In the genomic region with DNA sequence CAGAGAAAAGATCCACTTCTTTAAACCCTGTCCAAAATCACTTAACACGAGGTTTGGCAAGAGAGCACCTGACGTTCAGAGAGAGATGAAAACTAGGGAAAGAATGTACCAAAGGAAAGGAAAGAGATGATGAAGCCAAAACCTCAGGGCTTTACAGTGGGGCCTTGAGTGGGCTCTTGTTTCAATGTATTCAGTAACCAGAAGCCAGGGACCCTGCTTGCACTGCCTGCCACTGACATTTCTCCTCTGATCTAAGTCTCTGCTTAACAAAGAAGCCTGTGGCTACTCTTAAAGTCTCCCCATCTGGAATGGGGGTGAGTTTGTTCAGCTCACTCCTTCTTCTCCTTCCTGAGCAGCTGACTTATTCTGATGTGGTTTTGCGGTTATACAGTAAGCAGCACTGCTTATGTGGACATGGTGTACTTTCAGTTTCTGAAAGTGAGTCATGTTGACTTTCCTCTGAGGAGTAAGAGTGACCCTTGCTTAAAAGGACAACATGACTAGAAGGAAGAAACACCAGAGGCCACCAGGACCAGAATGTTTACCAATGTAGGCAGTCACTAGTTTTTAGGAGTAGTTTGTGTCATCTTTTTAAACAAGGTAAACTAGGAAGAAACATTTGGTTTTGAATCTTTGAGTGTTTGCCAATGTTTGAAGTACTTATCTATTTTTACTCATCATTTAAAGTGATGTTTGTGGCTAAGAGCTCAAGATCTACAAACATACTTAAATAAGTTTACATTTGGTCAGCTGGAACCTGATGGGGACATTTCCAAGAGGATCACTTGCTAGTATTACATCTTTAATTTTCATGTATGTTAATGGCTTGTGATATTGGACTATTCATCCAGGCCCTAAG, we compare ENCODE assay signal across 1 cellular context.
TF ChIP-seq lines count a peak whose summit lies in the region.

No MANE protein-coding gene starts in this region.

TF ChIP-seq in K562, 482 proteins besides CTCF, POLR2A, EP300 and RAD21 (continued from another document and continues in another):
- TF ChIP-seq, protein P1, sequence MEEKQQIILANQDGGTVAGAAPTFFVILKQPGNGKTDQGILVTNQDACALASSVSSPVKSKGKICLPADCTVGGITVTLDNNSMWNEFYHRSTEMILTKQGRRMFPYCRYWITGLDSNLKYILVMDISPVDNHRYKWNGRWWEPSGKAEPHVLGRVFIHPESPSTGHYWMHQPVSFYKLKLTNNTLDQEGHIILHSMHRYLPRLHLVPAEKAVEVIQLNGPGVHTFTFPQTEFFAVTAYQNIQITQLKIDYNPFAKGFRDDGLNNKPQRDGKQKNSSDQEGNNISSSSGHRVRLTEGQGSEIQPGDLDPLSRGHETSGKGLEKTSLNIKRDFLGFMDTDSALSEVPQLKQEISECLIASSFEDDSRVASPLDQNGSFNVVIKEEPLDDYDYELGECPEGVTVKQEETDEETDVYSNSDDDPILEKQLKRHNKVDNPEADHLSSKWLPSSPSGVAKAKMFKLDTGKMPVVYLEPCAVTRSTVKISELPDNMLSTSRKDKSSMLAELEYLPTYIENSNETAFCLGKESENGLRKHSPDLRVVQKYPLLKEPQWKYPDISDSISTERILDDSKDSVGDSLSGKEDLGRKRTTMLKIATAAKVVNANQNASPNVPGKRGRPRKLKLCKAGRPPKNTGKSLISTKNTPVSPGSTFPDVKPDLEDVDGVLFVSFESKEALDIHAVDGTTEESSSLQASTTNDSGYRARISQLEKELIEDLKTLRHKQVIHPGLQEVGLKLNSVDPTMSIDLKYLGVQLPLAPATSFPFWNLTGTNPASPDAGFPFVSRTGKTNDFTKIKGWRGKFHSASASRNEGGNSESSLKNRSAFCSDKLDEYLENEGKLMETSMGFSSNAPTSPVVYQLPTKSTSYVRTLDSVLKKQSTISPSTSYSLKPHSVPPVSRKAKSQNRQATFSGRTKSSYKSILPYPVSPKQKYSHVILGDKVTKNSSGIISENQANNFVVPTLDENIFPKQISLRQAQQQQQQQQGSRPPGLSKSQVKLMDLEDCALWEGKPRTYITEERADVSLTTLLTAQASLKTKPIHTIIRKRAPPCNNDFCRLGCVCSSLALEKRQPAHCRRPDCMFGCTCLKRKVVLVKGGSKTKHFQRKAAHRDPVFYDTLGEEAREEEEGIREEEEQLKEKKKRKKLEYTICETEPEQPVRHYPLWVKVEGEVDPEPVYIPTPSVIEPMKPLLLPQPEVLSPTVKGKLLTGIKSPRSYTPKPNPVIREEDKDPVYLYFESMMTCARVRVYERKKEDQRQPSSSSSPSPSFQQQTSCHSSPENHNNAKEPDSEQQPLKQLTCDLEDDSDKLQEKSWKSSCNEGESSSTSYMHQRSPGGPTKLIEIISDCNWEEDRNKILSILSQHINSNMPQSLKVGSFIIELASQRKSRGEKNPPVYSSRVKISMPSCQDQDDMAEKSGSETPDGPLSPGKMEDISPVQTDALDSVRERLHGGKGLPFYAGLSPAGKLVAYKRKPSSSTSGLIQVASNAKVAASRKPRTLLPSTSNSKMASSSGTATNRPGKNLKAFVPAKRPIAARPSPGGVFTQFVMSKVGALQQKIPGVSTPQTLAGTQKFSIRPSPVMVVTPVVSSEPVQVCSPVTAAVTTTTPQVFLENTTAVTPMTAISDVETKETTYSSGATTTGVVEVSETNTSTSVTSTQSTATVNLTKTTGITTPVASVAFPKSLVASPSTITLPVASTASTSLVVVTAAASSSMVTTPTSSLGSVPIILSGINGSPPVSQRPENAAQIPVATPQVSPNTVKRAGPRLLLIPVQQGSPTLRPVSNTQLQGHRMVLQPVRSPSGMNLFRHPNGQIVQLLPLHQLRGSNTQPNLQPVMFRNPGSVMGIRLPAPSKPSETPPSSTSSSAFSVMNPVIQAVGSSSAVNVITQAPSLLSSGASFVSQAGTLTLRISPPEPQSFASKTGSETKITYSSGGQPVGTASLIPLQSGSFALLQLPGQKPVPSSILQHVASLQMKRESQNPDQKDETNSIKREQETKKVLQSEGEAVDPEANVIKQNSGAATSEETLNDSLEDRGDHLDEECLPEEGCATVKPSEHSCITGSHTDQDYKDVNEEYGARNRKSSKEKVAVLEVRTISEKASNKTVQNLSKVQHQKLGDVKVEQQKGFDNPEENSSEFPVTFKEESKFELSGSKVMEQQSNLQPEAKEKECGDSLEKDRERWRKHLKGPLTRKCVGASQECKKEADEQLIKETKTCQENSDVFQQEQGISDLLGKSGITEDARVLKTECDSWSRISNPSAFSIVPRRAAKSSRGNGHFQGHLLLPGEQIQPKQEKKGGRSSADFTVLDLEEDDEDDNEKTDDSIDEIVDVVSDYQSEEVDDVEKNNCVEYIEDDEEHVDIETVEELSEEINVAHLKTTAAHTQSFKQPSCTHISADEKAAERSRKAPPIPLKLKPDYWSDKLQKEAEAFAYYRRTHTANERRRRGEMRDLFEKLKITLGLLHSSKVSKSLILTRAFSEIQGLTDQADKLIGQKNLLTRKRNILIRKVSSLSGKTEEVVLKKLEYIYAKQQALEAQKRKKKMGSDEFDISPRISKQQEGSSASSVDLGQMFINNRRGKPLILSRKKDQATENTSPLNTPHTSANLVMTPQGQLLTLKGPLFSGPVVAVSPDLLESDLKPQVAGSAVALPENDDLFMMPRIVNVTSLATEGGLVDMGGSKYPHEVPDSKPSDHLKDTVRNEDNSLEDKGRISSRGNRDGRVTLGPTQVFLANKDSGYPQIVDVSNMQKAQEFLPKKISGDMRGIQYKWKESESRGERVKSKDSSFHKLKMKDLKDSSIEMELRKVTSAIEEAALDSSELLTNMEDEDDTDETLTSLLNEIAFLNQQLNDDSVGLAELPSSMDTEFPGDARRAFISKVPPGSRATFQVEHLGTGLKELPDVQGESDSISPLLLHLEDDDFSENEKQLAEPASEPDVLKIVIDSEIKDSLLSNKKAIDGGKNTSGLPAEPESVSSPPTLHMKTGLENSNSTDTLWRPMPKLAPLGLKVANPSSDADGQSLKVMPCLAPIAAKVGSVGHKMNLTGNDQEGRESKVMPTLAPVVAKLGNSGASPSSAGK (IDR thresholded peaks at IDR 0.05) = no peak
- TF ChIP-seq ZNF830 (CRISPR knock-in tag; IDR thresholded peaks at IDR 0.05) (no peak), ZSCAN29 (IDR thresholded peaks at IDR 0.05) (no peak), POLR3G (IDR thresholded peaks at IDR 0.05; ENCODE audit: extremely low read depth, insufficient read length, insufficient replicate concordance) (no peak), MAFG (tag; conservative IDR thresholded peaks at IDR 0.05) (peak; percentile 45), DDX20 (tag; IDR thresholded peaks at IDR 0.05; ENCODE audit: low read depth) (no peak), COPS2 (conservative IDR thresholded peaks at IDR 0.05) (no peak), SUPT5H (IDR thresholded peaks at IDR 0.05) (no peak), NEUROD1 (IDR thresholded peaks at IDR 0.05; ENCODE audit: borderline replicate concordance, low read depth, low read length, partially characterized antibody) (peak; percentile 52), NONO (IDR thresholded peaks at IDR 0.05; ENCODE audit: low read depth in 2 of 2, low read length in 1 of 2) (no peak), ZNF174 (CRISPR knock-in tag; IDR thresholded peaks at IDR 0.05) (no peak), POLR2AphosphoS2 (IDR thresholded peaks at IDR 0.05; ENCODE audit: low read length) (no peak), U2AF1 (optimal IDR thresholded peaks at IDR 0.05; ENCODE audit: low read depth, low read length) (no peak), PYGO2 (tag; IDR thresholded peaks at IDR 0.05) (no peak), ZC3H8 (IDR thresholded peaks at IDR 0.05) (no peak), ZNF589 (CRISPR knock-in tag; IDR thresholded peaks at IDR 0.05; ENCODE audit: low read depth) (no peak), ZBED1 (IDR thresholded peaks at IDR 0.05) (no peak), NFXL1 (CRISPR knock-in tag; IDR thresholded peaks at IDR 0.05) (0 out of 2 replicates have a peak, but pooled peaks have one; percentile 6), MED1 (CRISPR knock-in tag; IDR thresholded peaks at IDR 0.05; ENCODE audit: borderline replicate concordance) (no peak)
- TF ChIP-seq, protein P2, sequence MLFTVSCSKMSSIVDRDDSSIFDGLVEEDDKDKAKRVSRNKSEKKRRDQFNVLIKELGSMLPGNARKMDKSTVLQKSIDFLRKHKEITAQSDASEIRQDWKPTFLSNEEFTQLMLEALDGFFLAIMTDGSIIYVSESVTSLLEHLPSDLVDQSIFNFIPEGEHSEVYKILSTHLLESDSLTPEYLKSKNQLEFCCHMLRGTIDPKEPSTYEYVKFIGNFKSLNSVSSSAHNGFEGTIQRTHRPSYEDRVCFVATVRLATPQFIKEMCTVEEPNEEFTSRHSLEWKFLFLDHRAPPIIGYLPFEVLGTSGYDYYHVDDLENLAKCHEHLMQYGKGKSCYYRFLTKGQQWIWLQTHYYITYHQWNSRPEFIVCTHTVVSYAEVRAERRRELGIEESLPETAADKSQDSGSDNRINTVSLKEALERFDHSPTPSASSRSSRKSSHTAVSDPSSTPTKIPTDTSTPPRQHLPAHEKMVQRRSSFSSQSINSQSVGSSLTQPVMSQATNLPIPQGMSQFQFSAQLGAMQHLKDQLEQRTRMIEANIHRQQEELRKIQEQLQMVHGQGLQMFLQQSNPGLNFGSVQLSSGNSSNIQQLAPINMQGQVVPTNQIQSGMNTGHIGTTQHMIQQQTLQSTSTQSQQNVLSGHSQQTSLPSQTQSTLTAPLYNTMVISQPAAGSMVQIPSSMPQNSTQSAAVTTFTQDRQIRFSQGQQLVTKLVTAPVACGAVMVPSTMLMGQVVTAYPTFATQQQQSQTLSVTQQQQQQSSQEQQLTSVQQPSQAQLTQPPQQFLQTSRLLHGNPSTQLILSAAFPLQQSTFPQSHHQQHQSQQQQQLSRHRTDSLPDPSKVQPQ (CRISPR knock-in tag; IDR thresholded peaks at IDR 0.05; ENCODE audit: borderline replicate concordance) = no peak
- TF ChIP-seq, protein P3, sequence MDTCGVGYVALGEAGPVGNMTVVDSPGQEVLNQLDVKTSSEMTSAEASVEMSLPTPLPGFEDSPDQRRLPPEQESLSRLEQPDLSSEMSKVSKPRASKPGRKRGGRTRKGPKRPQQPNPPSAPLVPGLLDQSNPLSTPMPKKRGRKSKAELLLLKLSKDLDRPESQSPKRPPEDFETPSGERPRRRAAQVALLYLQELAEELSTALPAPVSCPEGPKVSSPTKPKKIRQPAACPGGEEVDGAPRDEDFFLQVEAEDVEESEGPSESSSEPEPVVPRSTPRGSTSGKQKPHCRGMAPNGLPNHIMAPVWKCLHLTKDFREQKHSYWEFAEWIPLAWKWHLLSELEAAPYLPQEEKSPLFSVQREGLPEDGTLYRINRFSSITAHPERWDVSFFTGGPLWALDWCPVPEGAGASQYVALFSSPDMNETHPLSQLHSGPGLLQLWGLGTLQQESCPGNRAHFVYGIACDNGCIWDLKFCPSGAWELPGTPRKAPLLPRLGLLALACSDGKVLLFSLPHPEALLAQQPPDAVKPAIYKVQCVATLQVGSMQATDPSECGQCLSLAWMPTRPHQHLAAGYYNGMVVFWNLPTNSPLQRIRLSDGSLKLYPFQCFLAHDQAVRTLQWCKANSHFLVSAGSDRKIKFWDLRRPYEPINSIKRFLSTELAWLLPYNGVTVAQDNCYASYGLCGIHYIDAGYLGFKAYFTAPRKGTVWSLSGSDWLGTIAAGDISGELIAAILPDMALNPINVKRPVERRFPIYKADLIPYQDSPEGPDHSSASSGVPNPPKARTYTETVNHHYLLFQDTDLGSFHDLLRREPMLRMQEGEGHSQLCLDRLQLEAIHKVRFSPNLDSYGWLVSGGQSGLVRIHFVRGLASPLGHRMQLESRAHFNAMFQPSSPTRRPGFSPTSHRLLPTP (IDR thresholded peaks at IDR 0.05; ENCODE audit: borderline replicate concordance, extremely low read depth, insufficient read length) = no peak
- TF ChIP-seq, protein P4, sequence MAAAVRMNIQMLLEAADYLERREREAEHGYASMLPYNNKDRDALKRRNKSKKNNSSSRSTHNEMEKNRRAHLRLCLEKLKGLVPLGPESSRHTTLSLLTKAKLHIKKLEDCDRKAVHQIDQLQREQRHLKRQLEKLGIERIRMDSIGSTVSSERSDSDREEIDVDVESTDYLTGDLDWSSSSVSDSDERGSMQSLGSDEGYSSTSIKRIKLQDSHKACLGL (CRISPR knock-in tag; IDR thresholded peaks at IDR 0.05; ENCODE audit: borderline replicate concordance, poor library complexity, severe bottlenecking) = no peak
- TF ChIP-seq, protein P5, sequence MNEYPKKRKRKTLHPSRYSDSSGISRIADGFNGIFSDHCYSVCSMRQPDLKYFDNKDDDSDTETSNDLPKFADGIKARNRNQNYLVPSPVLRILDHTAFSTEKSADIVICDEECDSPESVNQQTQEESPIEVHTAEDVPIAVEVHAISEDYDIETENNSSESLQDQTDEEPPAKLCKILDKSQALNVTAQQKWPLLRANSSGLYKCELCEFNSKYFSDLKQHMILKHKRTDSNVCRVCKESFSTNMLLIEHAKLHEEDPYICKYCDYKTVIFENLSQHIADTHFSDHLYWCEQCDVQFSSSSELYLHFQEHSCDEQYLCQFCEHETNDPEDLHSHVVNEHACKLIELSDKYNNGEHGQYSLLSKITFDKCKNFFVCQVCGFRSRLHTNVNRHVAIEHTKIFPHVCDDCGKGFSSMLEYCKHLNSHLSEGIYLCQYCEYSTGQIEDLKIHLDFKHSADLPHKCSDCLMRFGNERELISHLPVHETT (CRISPR knock-in tag; conservative IDR thresholded peaks at IDR 0.05 in 1 of 2, IDR thresholded peaks at IDR 0.05 in 1 of 2) = no peak
- TF ChIP-seq, protein P6, sequence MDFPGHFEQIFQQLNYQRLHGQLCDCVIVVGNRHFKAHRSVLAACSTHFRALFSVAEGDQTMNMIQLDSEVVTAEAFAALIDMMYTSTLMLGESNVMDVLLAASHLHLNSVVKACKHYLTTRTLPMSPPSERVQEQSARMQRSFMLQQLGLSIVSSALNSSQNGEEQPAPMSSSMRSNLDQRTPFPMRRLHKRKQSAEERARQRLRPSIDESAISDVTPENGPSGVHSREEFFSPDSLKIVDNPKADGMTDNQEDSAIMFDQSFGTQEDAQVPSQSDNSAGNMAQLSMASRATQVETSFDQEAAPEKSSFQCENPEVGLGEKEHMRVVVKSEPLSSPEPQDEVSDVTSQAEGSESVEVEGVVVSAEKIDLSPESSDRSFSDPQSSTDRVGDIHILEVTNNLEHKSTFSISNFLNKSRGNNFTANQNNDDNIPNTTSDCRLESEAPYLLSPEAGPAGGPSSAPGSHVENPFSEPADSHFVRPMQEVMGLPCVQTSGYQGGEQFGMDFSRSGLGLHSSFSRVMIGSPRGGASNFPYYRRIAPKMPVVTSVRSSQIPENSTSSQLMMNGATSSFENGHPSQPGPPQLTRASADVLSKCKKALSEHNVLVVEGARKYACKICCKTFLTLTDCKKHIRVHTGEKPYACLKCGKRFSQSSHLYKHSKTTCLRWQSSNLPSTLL (IDR thresholded peaks at IDR 0.05) = no peak
- TF ChIP-seq, protein P7, sequence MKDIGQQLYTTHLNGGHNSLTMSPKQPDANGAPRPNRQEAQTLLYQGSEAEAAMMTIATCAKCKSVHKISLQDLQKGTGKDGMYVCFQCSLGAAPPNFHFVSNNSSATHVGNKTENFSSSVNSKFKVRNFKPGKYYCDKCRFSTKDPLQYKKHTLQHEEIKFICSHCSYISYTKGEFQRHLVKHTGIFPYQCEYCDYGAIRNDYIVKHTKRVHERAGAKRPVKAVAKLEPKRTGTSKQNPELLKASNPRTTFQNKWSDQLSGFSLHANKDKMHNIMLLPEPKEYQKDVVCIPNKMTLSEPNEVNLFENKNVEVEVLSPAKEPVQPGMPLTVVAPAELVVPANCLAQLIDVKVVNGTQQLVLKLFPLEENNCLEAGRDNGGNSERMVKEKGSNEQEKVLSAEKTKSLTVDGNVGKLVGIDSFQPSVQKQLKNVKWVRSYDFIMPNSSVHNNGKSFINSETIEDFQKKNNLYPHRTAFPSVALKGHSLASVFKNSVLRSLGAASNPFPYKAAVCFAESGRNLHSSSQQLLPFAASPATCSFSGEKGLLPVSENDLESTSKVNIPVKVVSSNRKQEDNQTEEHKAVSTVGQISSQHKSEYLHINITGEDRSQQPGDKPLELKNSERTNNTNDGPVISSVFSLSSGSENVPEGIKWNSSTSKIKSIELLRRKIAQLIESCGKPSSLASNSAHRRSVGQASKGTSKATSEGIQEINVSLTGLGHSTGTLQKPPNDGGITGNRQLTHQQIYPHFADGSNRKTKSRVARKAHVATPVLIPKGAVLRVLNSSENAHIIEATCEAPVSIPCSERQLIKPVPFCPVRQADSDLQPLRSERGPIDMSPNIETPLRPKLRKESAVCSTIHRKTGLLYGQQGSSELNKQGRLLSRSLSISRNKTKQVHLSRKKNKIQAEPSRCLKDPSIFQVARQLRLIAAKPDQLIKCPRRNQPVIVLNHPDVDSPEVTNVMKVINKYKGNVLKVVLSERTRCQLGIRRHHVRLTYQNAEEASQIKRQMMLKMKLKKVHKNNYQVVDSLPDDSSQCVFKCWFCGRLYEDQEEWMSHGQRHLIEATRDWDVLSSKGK (CRISPR knock-in tag; IDR thresholded peaks at IDR 0.05) = no peak
